9 cellular contexts compared by ENCODE assay signal in the genomic region with DNA sequence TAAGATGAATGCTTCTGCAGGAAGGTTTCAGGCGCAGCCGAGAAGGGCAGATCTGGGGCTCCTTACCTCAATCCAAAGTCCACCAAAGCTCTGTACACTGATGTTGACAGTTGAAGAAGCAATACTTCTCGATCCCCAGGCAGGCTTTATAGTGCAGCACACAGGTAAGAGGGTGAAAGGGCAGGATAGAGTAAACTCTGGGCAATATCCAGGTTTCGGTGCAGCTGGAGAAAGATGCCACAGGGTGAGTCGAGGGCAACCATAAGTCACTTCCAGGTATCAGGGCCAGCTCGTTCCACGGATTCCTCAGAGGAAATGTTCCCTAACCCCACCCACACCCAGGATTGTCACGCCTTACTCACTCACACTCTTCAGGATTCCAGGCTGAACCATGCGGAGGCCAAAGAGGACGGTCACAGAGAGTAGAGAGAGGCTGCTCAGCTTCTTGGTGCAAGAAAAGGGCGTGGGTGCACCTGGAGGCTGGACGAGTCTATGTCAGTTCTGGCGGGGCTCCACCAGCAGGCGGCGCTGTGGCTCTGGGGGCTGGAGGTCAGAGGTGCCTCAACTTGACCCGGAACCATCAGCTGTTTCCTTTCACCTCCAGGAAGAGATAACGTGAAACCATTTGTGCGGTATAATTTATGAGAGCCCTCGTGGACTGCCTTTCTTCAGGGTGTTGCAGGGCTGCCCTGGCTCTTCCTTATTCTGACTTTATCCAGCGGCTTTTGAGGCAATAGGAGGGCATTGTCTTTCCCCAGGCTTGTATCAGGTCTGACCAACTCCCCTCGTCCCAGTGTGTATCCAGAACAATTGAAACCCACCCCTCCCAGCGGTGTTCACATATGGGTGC. TPM values are rescaled to one million over a fixed set of nuclear protein-coding genes. Genes with fewer than 3 reads are reported as not detected.
DNase-seq lines count a peak whose midpoint lies in the region; ATAC-seq and TF ChIP-seq lines count a peak whose summit lies in the region.
"Had no signal": no experiment of that assay in that cellular context is flagged by ENCODE, and none has a peak within 500 bp of the region (broad histone marks: within the 10 kb centered on the region; RNA-seq: fewer than 3 reads in every experiment).

No MANE protein-coding gene starts in this region.

- no peaks in the 10 kb centered on the region for H3K4me1 Mint-ChIP-seq in activated CD4-positive, alpha-beta T cell treated with anti-CD3 and anti-CD28 coated beads for 36 hours
- no peaks in the 10 kb centered on the region for H3K4me1 Mint-ChIP-seq in naive thymus-derived CD4-positive, alpha-beta T cell
- H3K4me1 Mint-ChIP-seq: T-helper 17 cell had no signal

- no peak for TF ChIP-seq EP300 in upper lobe of left lung (IDR thresholded peaks at IDR 0.05)

- peak; percentile 71 for ATAC-seq in DND-41 (ENCODE audit: insufficient read depth, low read depth)
- ATAC-seq in activated CD4-positive, alpha-beta T cell treated with anti-CD3 and anti-CD28 coated beads for 36 hours, result peak; percentile 91
- ATAC-seq in naive thymus-derived CD4-positive, alpha-beta T cell, result peak; percentile 57
- peak; percentile 79 for ATAC-seq in upper lobe of left lung (ENCODE audit: low FRiP score in 2 of 2)
- no peak for ATAC-seq in GM21360 (IDR thresholded peaks at IDR 0.05; ENCODE audit: unreplicated experiment)
- ATAC-seq: T-helper 17 cell had no signal

- H3K27ac Mint-ChIP-seq in activated CD4-positive, alpha-beta T cell treated with anti-CD3 and anti-CD28 coated beads for 36 hours, result no peak overlapping the region
- H3K27ac Mint-ChIP-seq in naive thymus-derived CD4-positive, alpha-beta T cell, result no peak overlapping the region
- H3K27ac Mint-ChIP-seq: T-helper 17 cell had no signal

- H4K20me1 ChIP-seq in DND-41 (ENCODE audit: insufficient read depth, low read length), result no peaks in the 10 kb centered on the region

- CTCF ChIA-PET in activated CD4-positive, alpha-beta T cell treated with anti-CD3 and anti-CD28 coated beads for 36 hours (lab: Charles Lee), result interaction anchor here (0.6 to 2.6 kb wide), 34 partner anchors 9 to 632 kb away, joined by 3 to 23 read pairs (median 4); a partner anchor contains a TSS
- CTCF ChIA-PET in naive thymus-derived CD4-positive, alpha-beta T cell (lab: Charles Lee), result no interaction called here

- H3K4me2 ChIP-seq in DND-41 (ENCODE audit: insufficient read depth, low read length), result no peak overlapping the region

- no peak for TF ChIP-seq POLR2A in upper lobe of left lung (IDR thresholded peaks at IDR 0.05)

- H3K9me3 Mint-ChIP-seq in activated CD4-positive, alpha-beta T cell treated with anti-CD3 and anti-CD28 coated beads for 36 hours (ENCODE audit: low read depth), result peaks cover 2% of the 10 kb centered on the region
- H3K9me3 Mint-ChIP-seq in naive thymus-derived CD4-positive, alpha-beta T cell, result peaks cover 0 to 10% (median 0%) of the 10 kb centered on the region in 11 donors

- H3K27me3 ChIP-seq in DND-41 (ENCODE audit: insufficient read depth, low read length, poor library complexity) (peaks cover 16% of the 10 kb centered on the region), upper lobe of left lung (no peaks in the 10 kb centered on the region)
- peaks cover 0 to 5% of the 10 kb centered on the region in 2 donors for H3K27me3 ChIP-seq in naive thymus-derived CD4-positive, alpha-beta T cell (ENCODE audit: control insufficient read depth in 2 of 2, insufficient read depth in 2 of 2, low read length in 2 of 2)

- intact Hi-C loops in activated CD4-positive, alpha-beta T cell treated with anti-CD3 and anti-CD28 coated beads for 36 hours (cut with DNase I, micrococcal nuclease), result loop anchor here (1.0 to 2.0 kb wide), 4 partner anchors 90 to 153 kb away; no protein-coding TSS in a partner anchor
- intact Hi-C loops in naive thymus-derived CD4-positive, alpha-beta T cell (cut with micrococcal nuclease), result loop anchor here in 1 of 2 donors (2.0 kb wide), 1 partner anchor 152 kb away; no protein-coding TSS in a partner anchor

- no peak overlapping the region for H3K27ac ChIP-seq in DND-41 (ENCODE audit: low read length)
- no peak overlapping the region for H3K27ac ChIP-seq in naive thymus-derived CD4-positive, alpha-beta T cell (ENCODE audit: low read depth, low read length)
- H3K27ac ChIP-seq in upper lobe of left lung, result no peak overlapping the region

- no peak overlapping the region for H3K4me3 ChIP-seq in DND-41 (ENCODE audit: low read depth in 1 of 2, low read length in 2 of 2)
- no peak overlapping the region for H3K4me3 ChIP-seq in LNCaP clone FGC (ENCODE audit: low read depth, low read length)
- H3K4me3 ChIP-seq in naive thymus-derived CD4-positive, alpha-beta T cell (ENCODE audit: low read length), result no peak overlapping the region
- H3K4me3 ChIP-seq in upper lobe of left lung, result no peak overlapping the region

- DNase-seq in DND-41 (peak; percentile 64), LNCaP clone FGC (ENCODE audit: low read depth) (no peak), upper lobe of left lung (peak; percentile 70 to 94), NCI-H1048 (lab: John Stamatoyannopoulos, UW) (no peak)
- peak; percentile 92 for DNase-seq in activated CD4-positive, alpha-beta T cell treated with anti-CD3 and anti-CD28 coated beads for 36 hours
- peak; percentile 29 for DNase-seq in effector CD4-positive, alpha-beta T cell
- DNase-seq in naive thymus-derived CD4-positive, alpha-beta T cell, result peak in 6 of 9 donors; percentile 6 to 73 (median 12)

- H3K36me3 Mint-ChIP-seq in activated CD4-positive, alpha-beta T cell treated with anti-CD3 and anti-CD28 coated beads for 36 hours (ENCODE audit: low read depth), result no peaks in the 10 kb centered on the region
- peaks cover 0 to 4% (median 0%) of the 10 kb centered on the region in 5 donors for H3K36me3 Mint-ChIP-seq in naive thymus-derived CD4-positive, alpha-beta T cell

- H3K4me3 Mint-ChIP-seq in activated CD4-positive, alpha-beta T cell treated with anti-CD3 and anti-CD28 coated beads for 36 hours, result no peak overlapping the region
- H3K4me3 Mint-ChIP-seq in naive thymus-derived CD4-positive, alpha-beta T cell, result no peak overlapping the region
- H3K4me3 Mint-ChIP-seq: T-helper 17 cell had no signal

- H3K9ac ChIP-seq in DND-41 (ENCODE audit: low read depth, low read length), result no peak overlapping the region

- no peaks in the 10 kb centered on the region for H3K79me2 ChIP-seq in DND-41 (ENCODE audit: insufficient read depth, low read length)

- POLR2A ChIA-PET in activated CD4-positive, alpha-beta T cell treated with anti-CD3 and anti-CD28 coated beads for 36 hours (lab: Charles Lee), result no interaction called here
- POLR2A ChIA-PET in naive thymus-derived CD4-positive, alpha-beta T cell (lab: Charles Lee), result no interaction called here

- H2AFZ ChIP-seq in DND-41 (ENCODE audit: low read depth, low read length), result no peak overlapping the region

- H3K36me3 ChIP-seq in DND-41 (ENCODE audit: insufficient read depth, low read length) (no peaks in the 10 kb centered on the region), upper lobe of left lung (no peaks in the 10 kb centered on the region)
- H3K36me3 ChIP-seq in naive thymus-derived CD4-positive, alpha-beta T cell (ENCODE audit: control insufficient read depth in 2 of 3, insufficient read depth in 3 of 3, low read length in 3 of 3), result no peaks in the 10 kb centered on the region

- 40 to 44% methylated on average over 20 to 22 of the region's 22 CpGs for WGBS in upper lobe of left lung, 2 donors

- TF ChIP-seq CTCF in DND-41 (IDR thresholded peaks at IDR 0.05; ENCODE audit: borderline replicate concordance, extremely low read depth, low read length, poor library complexity, severe bottlenecking) (peak; percentile 87), LNCaP clone FGC (IDR thresholded peaks at IDR 0.05; ENCODE audit: control insufficient read depth, extremely low read depth, insufficient read depth) (peak; percentile 75), upper lobe of left lung (IDR thresholded peaks at IDR 0.05) (peak; percentile 57 to 80 (median 76))

- peaks cover 9% of the 10 kb centered on the region for H3K27me3 Mint-ChIP-seq in activated CD4-positive, alpha-beta T cell treated with anti-CD3 and anti-CD28 coated beads for 36 hours
- peaks cover 9 to 17% (median 11%) of the 10 kb centered on the region in 5 donors for H3K27me3 Mint-ChIP-seq in naive thymus-derived CD4-positive, alpha-beta T cell

- no peaks in the 10 kb centered on the region for H3K9me3 ChIP-seq in DND-41 (ENCODE audit: insufficient read depth, low read length, severe bottlenecking)
- H3K9me3 ChIP-seq in naive thymus-derived CD4-positive, alpha-beta T cell (ENCODE audit: control insufficient read depth in 2 of 3, low read length in 3 of 3), result no peaks in the 10 kb centered on the region
- H3K9me3 ChIP-seq in upper lobe of left lung, result no peaks in the 10 kb centered on the region

- H3K4me1 ChIP-seq in DND-41 (ENCODE audit: insufficient read depth, low read length) (no peaks in the 10 kb centered on the region), upper lobe of left lung (peaks cover 0 to 7% (median 2%) of the 10 kb centered on the region in 4 donors)
- H3K4me1 ChIP-seq in naive thymus-derived CD4-positive, alpha-beta T cell (ENCODE audit: control insufficient read depth in 2 of 2, insufficient read depth in 2 of 2, low read length in 2 of 2), result no peaks in the 10 kb centered on the region

RNA-seq across cellular contexts. Expression of a gene that starts 14.4 kb away (rescaled TPM):
- not detected for total RNA-seq in activated CD4-positive, alpha-beta T cell treated with anti-CD3 and anti-CD28 coated beads for 36 hours
- not detected for total RNA-seq in naive thymus-derived CD4-positive, alpha-beta T cell
- not detected for polyA plus RNA-seq in naive thymus-derived CD4-positive, alpha-beta T cell
- 1 to 10 TPM in 4 of 6 donors, under 1 TPM in 1, not detected in 1; 0.67 to 7.1 (median 5.0) TPM for total RNA-seq in upper lobe of left lung
- total RNA-seq: T-helper 17 cell had no signal

RNA-seq across cellular contexts. Expression of a gene that starts 23.7 kb away (rescaled TPM):
- under 1 TPM; 0.23 TPM for total RNA-seq in activated CD4-positive, alpha-beta T cell treated with anti-CD3 and anti-CD28 coated beads for 36 hours
- not detected for total RNA-seq in naive thymus-derived CD4-positive, alpha-beta T cell
- polyA plus RNA-seq in naive thymus-derived CD4-positive, alpha-beta T cell, result not detected
- 1 to 10 TPM in 1 of 6 donors, under 1 TPM in 1, not detected in 4; 0.57 to 2.0 TPM for total RNA-seq in upper lobe of left lung
- total RNA-seq: T-helper 17 cell had no signal

RNA-seq across cellular contexts. Expression of a gene that starts 36.0 kb away (rescaled TPM):
- total RNA-seq in activated CD4-positive, alpha-beta T cell treated with anti-CD3 and anti-CD28 coated beads for 36 hours, result not detected
- not detected for total RNA-seq in naive thymus-derived CD4-positive, alpha-beta T cell
- polyA plus RNA-seq in naive thymus-derived CD4-positive, alpha-beta T cell, result not detected
- 10 to 100 TPM in 1 of 6 donors, 1 to 10 TPM in 4, not detected in 1; 3.2 to 16.7 (median 5.2) TPM for total RNA-seq in upper lobe of left lung
- total RNA-seq: T-helper 17 cell had no signal

RNA-seq across cellular contexts. Expression of a gene that starts 37.7 kb away (rescaled TPM):
- total RNA-seq in activated CD4-positive, alpha-beta T cell treated with anti-CD3 and anti-CD28 coated beads for 36 hours, result under 1 TPM; 0.66 to 0.79 TPM
- under 1 TPM in 1 of 5 experiments, not detected in 4; 0.12 TPM for total RNA-seq in naive thymus-derived CD4-positive, alpha-beta T cell
- polyA plus RNA-seq in naive thymus-derived CD4-positive, alpha-beta T cell, result under 1 TPM; 0.07 to 0.08 TPM
- total RNA-seq in upper lobe of left lung, result 1 to 10 TPM in 5 of 6 donors, under 1 TPM in 1; 0.69 to 4.7 (median 2.6) TPM
- total RNA-seq: T-helper 17 cell had no signal

Comparison
In these comparisons a context has a peak if more than half of its experiments do, and no peak if none do; other contexts are left out.
1. DNase-seq: peak in DND-41 (single experiment), activated CD4-positive, alpha-beta T cell treated with anti-CD3 and anti-CD28 coated beads for 36 hours (single experiment), effector CD4-positive, alpha-beta T cell (single experiment), naive thymus-derived CD4-positive, alpha-beta T cell (6 of 9) and upper lobe of left lung (2 of 2); none in LNCaP clone FGC (single experiment) and NCI-H1048 (single experiment).
2. Peak in every context shown above with its lines, with median percentiles within 50 percentile points of each other: CTCF ChIP-seq.